18 cellular contexts compared by ENCODE assay signal in the genomic region with DNA sequence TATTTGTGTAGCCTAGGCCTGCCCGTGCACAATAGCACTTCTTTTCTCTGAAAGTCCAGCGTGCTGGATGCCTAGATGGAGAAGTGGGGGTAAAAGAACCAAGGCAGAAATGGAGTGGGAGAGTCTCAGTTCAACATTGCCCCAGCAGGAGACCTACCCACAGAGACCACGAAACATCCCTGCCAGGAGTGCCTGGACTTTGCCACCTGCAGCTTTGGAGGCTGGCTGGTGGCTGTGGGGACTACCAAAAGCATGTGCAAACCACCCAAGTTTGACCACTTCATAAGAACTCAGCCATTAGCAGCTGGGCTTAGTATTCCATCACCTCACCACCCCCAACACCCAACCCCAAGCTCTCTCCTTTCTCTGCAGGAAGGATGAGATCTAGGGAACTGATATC.
A peak's percentile ranks its signal among the peaks of the same experiment; 100 is the strongest.
DNase-seq lines count a peak whose midpoint lies in the region; ATAC-seq, FAIRE-seq and TF ChIP-seq lines count a peak whose summit lies in the region.
"Had no signal": no experiment of that assay in that cellular context is flagged by ENCODE, and none has a peak within 500 bp of the region (broad histone marks: within the 10 kb centered on the region; RNA-seq: fewer than 3 reads in every experiment).

No MANE protein-coding gene starts in this region.

- no peak overlapping the region for H3K4me3 ChIP-seq in Loucy (ENCODE audit: low read length, poor library complexity, severe bottlenecking)
- H3K4me3 ChIP-seq: SJSA1 had no signal

- H3K79me2 ChIP-seq in Loucy (ENCODE audit: insufficient read depth, low read length): no peaks in the 10 kb centered on the region

- peaks cover 15 to 46% of the 10 kb centered on the region in 2 donors for H3K27me3 Mint-ChIP-seq in stimulated activated naive B cell treated with anti-CD40 and anti-IgM and Interleukin-4, amounts not matched to agents 10 μg/mL and 1 μg/mL and 100 μg/mL, for 72 hours
- H3K27me3 Mint-ChIP-seq: CD4-positive, alpha-beta memory T cell had no signal

- peaks cover 39% of the 10 kb centered on the region for H3K4me1 ChIP-seq in Loucy (ENCODE audit: insufficient read depth, low read length, poor library complexity, severe bottlenecking)
- H3K4me1 ChIP-seq: SJSA1 had no signal

- H3K4me1 Mint-ChIP-seq in stimulated activated naive B cell treated with anti-CD40 and anti-IgM and Interleukin-4, amounts not matched to agents 10 μg/mL and 1 μg/mL and 100 μg/mL, for 72 hours: peaks cover 6 to 14% of the 10 kb centered on the region in 2 donors

- no peaks in the 10 kb centered on the region for H3K27me3 ChIP-seq in Loucy (ENCODE audit: insufficient read depth, low read length, poor library complexity, severe bottlenecking)
- H3K27me3 ChIP-seq: BE2C had no signal

- FAIRE-seq in GM19239 (lab: Jason Lieb, UNC): no peak
- FAIRE-seq: A204.1, GM12891 had no signal

- H3K9me3 ChIP-seq in Loucy (ENCODE audit: insufficient read depth, low read depth, low read length): no peaks in the 10 kb centered on the region
- H3K9me3 ChIP-seq: BE2C, SJSA1 had no signal

- H3K9ac ChIP-seq in Loucy (ENCODE audit: low read depth, low read length, poor library complexity, severe bottlenecking): no peak overlapping the region

- H2AFZ ChIP-seq in Loucy (ENCODE audit: low read length): no peak overlapping the region

- H3K36me3 Mint-ChIP-seq in stimulated activated naive B cell treated with anti-CD40 and anti-IgM and Interleukin-4, amounts not matched to agents 10 μg/mL and 1 μg/mL and 100 μg/mL, for 72 hours: no peaks in the 10 kb centered on the region

- DNase-seq in A172 (ENCODE audit: low spot score): peak; percentile 18
- DNase-seq in RPMI8226: peak; percentile 68
- peak; percentile 57 for DNase-seq in myocyte (ENCODE audit: low read depth)
- DNase-seq in GM19239 (ENCODE audit: insufficient read length, low spot score): no peak
- DNase-seq in DMS79 treated with DMSO at 0.1 percent for 48 hours (lab: John Stamatoyannopoulos, UW): no peak
- DNase-seq in stimulated activated naive B cell treated with anti-CD40 and anti-IgM and Interleukin-4, amounts not matched to agents 10 μg/mL and 1 μg/mL and 100 μg/mL, for 72 hours: no peak
- DNase-seq: BE2C; CD4-positive, alpha-beta memory T cell; KG1; NCI-H1105 treated with DMSO at 0.1 percent for 48 hours; NCI-H1694; NCI-H2081 treated with DMSO at 0.1 percent for 48 hours; NCI-H510A treated with DMSO at 0.1 percent for 48 hours; NCI-H82 had no signal

- no peaks in the 10 kb centered on the region for H3F3A ChIP-seq in Loucy (ENCODE audit: low read depth)

- peak overlapping the region; percentile 8 for H3K4me2 ChIP-seq in Loucy (ENCODE audit: low read depth, low read length, poor library complexity, severe bottlenecking)

- no peak overlapping the region for H3K27ac Mint-ChIP-seq in stimulated activated naive B cell treated with anti-CD40 and anti-IgM and Interleukin-4, amounts not matched to agents 10 μg/mL and 1 μg/mL and 100 μg/mL, for 72 hours

- H3K36me3 ChIP-seq in Loucy (ENCODE audit: insufficient read depth, low read length): no peaks in the 10 kb centered on the region
- H3K36me3 ChIP-seq: BE2C, SJSA1 had no signal

- H3K9me3 Mint-ChIP-seq in stimulated activated naive B cell treated with anti-CD40 and anti-IgM and Interleukin-4, amounts not matched to agents 10 μg/mL and 1 μg/mL and 100 μg/mL, for 72 hours: no peaks in the 10 kb centered on the region
- H3K9me3 Mint-ChIP-seq: CD4-positive, alpha-beta memory T cell had no signal

- no peaks in the 10 kb centered on the region for H3K9me2 ChIP-seq in Loucy (replicated peaks; ENCODE audit: low read depth, low read length)

- ATAC-seq in stimulated activated naive B cell treated with anti-CD40 and anti-IgM and Interleukin-4, amounts not matched to agents 10 μg/mL and 1 μg/mL and 100 μg/mL, for 72 hours (replicated peaks): no peak

- H3K4me3 Mint-ChIP-seq in stimulated activated naive B cell treated with anti-CD40 and anti-IgM and Interleukin-4, amounts not matched to agents 10 μg/mL and 1 μg/mL and 100 μg/mL, for 72 hours: no peak overlapping the region
- H3K4me3 Mint-ChIP-seq: CD4-positive, alpha-beta memory T cell had no signal

- H4K20me1 ChIP-seq in Loucy (ENCODE audit: insufficient read depth, low read length, poor library complexity, severe bottlenecking): no peaks in the 10 kb centered on the region

- TF ChIP-seq CTCF in Loucy (conservative IDR thresholded peaks at IDR 0.05; ENCODE audit: low read length): no peak

Comparison
In these comparisons a context has a peak if more than half of its experiments do, and no peak if none do; other contexts are left out.
1. DNase-seq: peak in A172 (single experiment), RPMI8226 (single experiment) and myocyte (single experiment); none in GM19239 (single experiment), DMS79 treated with DMSO at 0.1 percent for 48 hours (single experiment) and stimulated activated naive B cell treated with anti-CD40 and anti-IgM and Interleukin-4, amounts not matched to agents 10 μg/mL and 1 μg/mL and 100 μg/mL, for 72 hours (single experiment).